In genomic region chr1:215672482-215672881, GRCh38 we compare ENCODE assay signal across 1 cellular context.
TF ChIP-seq lines count a peak whose summit lies in the region.

No MANE protein-coding gene starts in this region.

TF ChIP-seq in liver, 16 proteins besides CTCF, POLR2A, EP300 and RAD21 (continued from another document):
- TF ChIP-seq, protein P1, sequence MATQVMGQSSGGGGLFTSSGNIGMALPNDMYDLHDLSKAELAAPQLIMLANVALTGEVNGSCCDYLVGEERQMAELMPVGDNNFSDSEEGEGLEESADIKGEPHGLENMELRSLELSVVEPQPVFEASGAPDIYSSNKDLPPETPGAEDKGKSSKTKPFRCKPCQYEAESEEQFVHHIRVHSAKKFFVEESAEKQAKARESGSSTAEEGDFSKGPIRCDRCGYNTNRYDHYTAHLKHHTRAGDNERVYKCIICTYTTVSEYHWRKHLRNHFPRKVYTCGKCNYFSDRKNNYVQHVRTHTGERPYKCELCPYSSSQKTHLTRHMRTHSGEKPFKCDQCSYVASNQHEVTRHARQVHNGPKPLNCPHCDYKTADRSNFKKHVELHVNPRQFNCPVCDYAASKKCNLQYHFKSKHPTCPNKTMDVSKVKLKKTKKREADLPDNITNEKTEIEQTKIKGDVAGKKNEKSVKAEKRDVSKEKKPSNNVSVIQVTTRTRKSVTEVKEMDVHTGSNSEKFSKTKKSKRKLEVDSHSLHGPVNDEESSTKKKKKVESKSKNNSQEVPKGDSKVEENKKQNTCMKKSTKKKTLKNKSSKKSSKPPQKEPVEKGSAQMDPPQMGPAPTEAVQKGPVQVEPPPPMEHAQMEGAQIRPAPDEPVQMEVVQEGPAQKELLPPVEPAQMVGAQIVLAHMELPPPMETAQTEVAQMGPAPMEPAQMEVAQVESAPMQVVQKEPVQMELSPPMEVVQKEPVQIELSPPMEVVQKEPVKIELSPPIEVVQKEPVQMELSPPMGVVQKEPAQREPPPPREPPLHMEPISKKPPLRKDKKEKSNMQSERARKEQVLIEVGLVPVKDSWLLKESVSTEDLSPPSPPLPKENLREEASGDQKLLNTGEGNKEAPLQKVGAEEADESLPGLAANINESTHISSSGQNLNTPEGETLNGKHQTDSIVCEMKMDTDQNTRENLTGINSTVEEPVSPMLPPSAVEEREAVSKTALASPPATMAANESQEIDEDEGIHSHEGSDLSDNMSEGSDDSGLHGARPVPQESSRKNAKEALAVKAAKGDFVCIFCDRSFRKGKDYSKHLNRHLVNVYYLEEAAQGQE (IDR thresholded peaks at IDR 0.05): peak; percentile 84
- TF ChIP-seq YY1 (IDR thresholded peaks at IDR 0.05): no peak
